8 cellular contexts compared by ENCODE assay signal in the genomic region with DNA sequence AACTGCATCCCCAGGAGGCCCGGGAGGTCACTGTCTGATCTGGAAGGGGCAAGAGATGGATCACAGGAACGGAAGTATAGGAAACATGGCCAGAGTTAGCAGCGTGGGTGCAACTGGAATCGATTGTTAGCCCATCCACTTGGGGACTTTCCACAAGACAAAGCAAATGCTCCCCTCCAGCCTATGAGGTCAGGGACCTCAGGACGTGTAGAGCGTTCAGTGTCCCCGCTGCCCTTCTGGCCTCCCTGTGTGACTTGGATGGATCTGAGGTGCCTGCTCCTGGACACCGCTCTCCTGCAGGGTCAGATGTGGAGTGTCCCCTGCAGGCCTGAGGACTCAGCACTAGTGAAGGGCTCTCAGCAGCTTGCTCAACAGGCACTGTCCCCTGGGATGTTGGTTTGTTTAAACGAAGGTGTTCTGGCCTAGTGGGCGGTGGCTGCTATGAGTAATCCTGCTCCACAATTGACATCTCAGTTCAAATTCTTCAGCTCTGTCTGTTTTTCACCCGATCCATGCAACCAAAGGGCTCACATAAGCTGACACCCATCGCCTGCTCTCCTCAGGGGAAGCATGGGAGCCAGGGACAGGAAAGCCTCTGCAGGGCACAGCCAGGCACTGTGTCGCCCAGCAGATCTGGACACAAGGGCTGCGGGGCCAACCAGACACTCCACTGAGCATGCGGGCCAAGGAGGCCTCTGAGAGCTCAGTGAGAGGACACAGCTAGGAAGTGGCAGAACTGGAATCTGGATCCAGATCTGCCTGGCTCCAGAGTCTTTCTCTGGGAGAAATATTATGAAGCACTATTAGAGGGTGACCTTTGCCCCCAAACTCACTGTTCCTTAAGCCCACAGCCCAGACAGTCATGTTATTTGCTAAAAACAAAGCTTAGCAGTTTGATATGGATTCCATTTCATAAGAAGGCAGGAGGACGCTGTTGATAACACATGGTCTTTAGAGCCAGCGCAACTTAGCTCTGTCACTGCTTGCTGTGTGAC.
A peak's percentile ranks its signal among the peaks of the same experiment; 100 is the strongest.
DNase-seq lines count a peak whose midpoint lies in the region; ATAC-seq and TF ChIP-seq lines count a peak whose summit lies in the region.

No MANE protein-coding gene starts in this region.

- POLR2A ChIA-PET in PC-9 (lab: Charles Lee; ENCODE audit: unreplicated experiment): interaction anchor here (0.6 to 2.3 kb wide), 4 partner anchors 61 to 78 kb away, joined by 4 to 16 read pairs (median 10); a partner anchor contains a TSS

- H3K27me3 ChIP-seq in PC-9 (ENCODE audit: insufficient read depth, low read depth) (no peaks in the 10 kb centered on the region), left ventricle myocardium inferior (ENCODE audit: low read depth) (no peaks in the 10 kb centered on the region), thoracic aorta (replicated peaks; ENCODE audit: insufficient read depth) (no peaks in the 10 kb centered on the region)

- H3K79me2 ChIP-seq in PC-9 (ENCODE audit: low read depth): no peaks in the 10 kb centered on the region

- no peaks in the 10 kb centered on the region for H4K20me1 ChIP-seq in PC-9 (ENCODE audit: insufficient read depth)

- no peak overlapping the region for H3K4me3 Mint-ChIP-seq in activated naive CD8-positive, alpha-beta T cell treated with anti-CD3 and anti-CD28 coated beads, Interleukin-2, amount 50 U/mL, for 24 hours
- H3K4me3 Mint-ChIP-seq in activated naive CD8-positive, alpha-beta T cell treated with anti-CD3 and anti-CD28 coated beads for 36 hours: no peak overlapping the region

- H3K4me1 ChIP-seq in PC-9 (replicated peaks; ENCODE audit: insufficient read depth) (peaks cover 41% of the 10 kb centered on the region), left ventricle myocardium inferior (peaks cover 52% of the 10 kb centered on the region), thoracic aorta (ENCODE audit: control insufficient read depth in 1 of 2, low read depth in 2 of 2) (peaks cover 0 to 18% of the 10 kb centered on the region in 2 donors)

- DNase-seq in activated naive CD8-positive, alpha-beta T cell treated with anti-CD3 and anti-CD28 coated beads, Interleukin-2, amount 50 U/mL, for 24 hours: no peak
- no peak for DNase-seq in activated naive CD8-positive, alpha-beta T cell treated with anti-CD3 and anti-CD28 coated beads for 36 hours
- DNase-seq in PC-9 (peak; percentile 68 to 94), left ventricle myocardium inferior (no peak), thoracic aorta (ENCODE audit: low spot score) (peak; percentile 20), KG1 (lab: John Stamatoyannopoulos, UW) (no peak), iPS-NIHi11 (ENCODE audit: low spot score) (no peak)

- CTCF ChIA-PET in PC-9 (lab: Charles Lee): interaction anchor here (0.6 kb wide), 1 partner anchor 15 kb away, joined by 3 read pairs; no protein-coding TSS in a partner anchor

- no peak; the same call in 1 of the 2 replicates for TF ChIP-seq CTCF in PC-9 (conservative IDR thresholded peaks at IDR 0.05)
- TF ChIP-seq CTCF in left ventricle myocardium inferior (IDR thresholded peaks at IDR 0.05; ENCODE audit: borderline replicate concordance): no peak
- TF ChIP-seq CTCF in thoracic aorta (IDR thresholded peaks at IDR 0.05): peak; percentile 15

- H3K36me3 Mint-ChIP-seq in activated naive CD8-positive, alpha-beta T cell treated with anti-CD3 and anti-CD28 coated beads, Interleukin-2, amount 50 U/mL, for 24 hours (ENCODE audit: low read depth): no peaks in the 10 kb centered on the region
- no peaks in the 10 kb centered on the region for H3K36me3 Mint-ChIP-seq in activated naive CD8-positive, alpha-beta T cell treated with anti-CD3 and anti-CD28 coated beads for 36 hours

- H3K27me3 Mint-ChIP-seq in activated naive CD8-positive, alpha-beta T cell treated with anti-CD3 and anti-CD28 coated beads, Interleukin-2, amount 50 U/mL, for 24 hours: peaks cover 7% of the 10 kb centered on the region
- H3K27me3 Mint-ChIP-seq in activated naive CD8-positive, alpha-beta T cell treated with anti-CD3 and anti-CD28 coated beads for 36 hours: peaks cover 7% of the 10 kb centered on the region

- no peak overlapping the region for H2AFZ ChIP-seq in PC-9

- intact Hi-C loops in PC-9 (cut with micrococcal nuclease; ENCODE audit: unreplicated experiment) (loop anchor here (1.0 kb wide), 4 partner anchors 29 to 109 kb away; a partner anchor contains a TSS), left ventricle myocardium inferior (cut with micrococcal nuclease) (no loop called here)

- no peaks in the 10 kb centered on the region for H3K9me3 Mint-ChIP-seq in activated naive CD8-positive, alpha-beta T cell treated with anti-CD3 and anti-CD28 coated beads, Interleukin-2, amount 50 U/mL, for 24 hours
- H3K9me3 Mint-ChIP-seq in activated naive CD8-positive, alpha-beta T cell treated with anti-CD3 and anti-CD28 coated beads for 36 hours: no peaks in the 10 kb centered on the region

- BruUV-seq in PC-9 (replicated peaks; lab: Mats Ljungman, UMichigan): no TSS peak

- H3K9me3 ChIP-seq in PC-9 (ENCODE audit: insufficient read depth, low read depth) (no peaks in the 10 kb centered on the region), left ventricle myocardium inferior (replicated peaks) (no peaks in the 10 kb centered on the region), thoracic aorta (no peaks in the 10 kb centered on the region)

- peak; percentile 60 for ATAC-seq in activated naive CD8-positive, alpha-beta T cell treated with anti-CD3 and anti-CD28 coated beads, Interleukin-2, amount 50 U/mL, for 24 hours
- ATAC-seq in HG02870 (IDR thresholded peaks at IDR 0.05; ENCODE audit: unreplicated experiment) (peak; percentile 89), thoracic aorta (ENCODE audit: insufficient number of reproducible peaks, low FRiP score, low read depth) (no peak)

- H3K27ac ChIP-seq in PC-9 (peak overlapping the region; percentile 70), left ventricle myocardium inferior (replicated peaks) (peak overlapping the region; percentile 88), thoracic aorta (peak overlapping the region in 1 of 2 donors; percentile 32)

- peak overlapping the region; percentile 67 for H3K4me2 ChIP-seq in PC-9

- peaks cover 6% of the 10 kb centered on the region for H3K4me1 Mint-ChIP-seq in activated naive CD8-positive, alpha-beta T cell treated with anti-CD3 and anti-CD28 coated beads, Interleukin-2, amount 50 U/mL, for 24 hours
- peaks cover 3% of the 10 kb centered on the region for H3K4me1 Mint-ChIP-seq in activated naive CD8-positive, alpha-beta T cell treated with anti-CD3 and anti-CD28 coated beads for 36 hours

- H3K4me3 ChIP-seq in PC-9: no peak overlapping the region
- H3K4me3 ChIP-seq in left ventricle myocardium inferior: no peak overlapping the region
- no peak overlapping the region for H3K4me3 ChIP-seq in thoracic aorta

- peaks cover 28% of the 10 kb centered on the region for H3F3A ChIP-seq in PC-9 (ENCODE audit: insufficient read depth, low read depth)

- no peaks in the 10 kb centered on the region for H3K36me3 ChIP-seq in PC-9 (ENCODE audit: low read depth)
- no peaks in the 10 kb centered on the region for H3K36me3 ChIP-seq in left ventricle myocardium inferior
- H3K36me3 ChIP-seq in thoracic aorta: no peaks in the 10 kb centered on the region

- no peaks in the 10 kb centered on the region for H3K9me2 ChIP-seq in PC-9 (ENCODE audit: insufficient read depth)

- H3K27ac Mint-ChIP-seq in activated naive CD8-positive, alpha-beta T cell treated with anti-CD3 and anti-CD28 coated beads, Interleukin-2, amount 50 U/mL, for 24 hours: no peak overlapping the region
- no peak overlapping the region for H3K27ac Mint-ChIP-seq in activated naive CD8-positive, alpha-beta T cell treated with anti-CD3 and anti-CD28 coated beads for 36 hours

Comparison
In these comparisons a context has a peak if more than half of its experiments do, and no peak if none do; other contexts are left out.
1. DNase-seq: peak in PC-9 (2 of 2) and thoracic aorta (single experiment); none in activated naive CD8-positive, alpha-beta T cell treated with anti-CD3 and anti-CD28 coated beads, Interleukin-2, amount 50 U/mL, for 24 hours (single experiment), activated naive CD8-positive, alpha-beta T cell treated with anti-CD3 and anti-CD28 coated beads for 36 hours (single experiment), left ventricle myocardium inferior (single experiment), KG1 (single experiment) and iPS-NIHi11 (single experiment).